Comparison of ENCODE assay signal across 1 cellular context in the genomic region with DNA sequence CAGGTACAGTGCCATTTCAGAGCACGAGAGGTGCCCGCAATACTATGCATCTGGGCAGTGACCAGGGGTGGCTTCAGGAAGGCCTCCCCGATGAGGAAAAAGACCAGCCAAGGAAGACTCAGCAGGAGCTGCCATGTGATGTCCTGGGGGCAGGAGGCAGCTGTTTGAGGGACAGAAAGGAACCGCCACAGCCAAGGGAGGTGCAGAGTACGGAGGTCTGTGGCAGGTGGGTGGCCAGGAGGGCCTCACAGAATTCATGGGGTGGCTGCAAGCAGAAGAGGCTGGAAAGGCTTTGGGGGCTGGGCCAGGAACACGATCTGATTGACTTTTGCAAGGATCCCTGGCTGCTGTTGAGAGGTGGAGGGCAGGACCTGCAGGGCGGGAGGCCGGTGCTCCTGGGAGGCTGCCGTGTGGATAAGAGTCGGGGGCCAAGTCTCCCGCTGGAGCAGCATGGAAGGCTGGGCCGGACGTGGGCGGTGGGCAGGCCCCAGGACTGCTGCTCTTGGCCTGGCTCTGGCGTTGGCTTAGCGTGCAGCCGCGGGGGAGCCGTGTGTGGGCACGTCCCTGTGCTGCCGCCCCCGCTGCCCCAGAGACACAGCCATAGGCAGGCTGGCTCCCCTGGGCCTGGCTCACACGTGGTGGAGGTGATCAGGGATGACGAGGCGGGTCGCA.
TF ChIP-seq lines count a peak whose summit lies in the region.

No MANE protein-coding gene starts in this region.

TF ChIP-seq in HepG2, 621 proteins besides CTCF, POLR2A, EP300 and RAD21 (continued from another document and continues in another):
- TF ChIP-seq, protein P1, sequence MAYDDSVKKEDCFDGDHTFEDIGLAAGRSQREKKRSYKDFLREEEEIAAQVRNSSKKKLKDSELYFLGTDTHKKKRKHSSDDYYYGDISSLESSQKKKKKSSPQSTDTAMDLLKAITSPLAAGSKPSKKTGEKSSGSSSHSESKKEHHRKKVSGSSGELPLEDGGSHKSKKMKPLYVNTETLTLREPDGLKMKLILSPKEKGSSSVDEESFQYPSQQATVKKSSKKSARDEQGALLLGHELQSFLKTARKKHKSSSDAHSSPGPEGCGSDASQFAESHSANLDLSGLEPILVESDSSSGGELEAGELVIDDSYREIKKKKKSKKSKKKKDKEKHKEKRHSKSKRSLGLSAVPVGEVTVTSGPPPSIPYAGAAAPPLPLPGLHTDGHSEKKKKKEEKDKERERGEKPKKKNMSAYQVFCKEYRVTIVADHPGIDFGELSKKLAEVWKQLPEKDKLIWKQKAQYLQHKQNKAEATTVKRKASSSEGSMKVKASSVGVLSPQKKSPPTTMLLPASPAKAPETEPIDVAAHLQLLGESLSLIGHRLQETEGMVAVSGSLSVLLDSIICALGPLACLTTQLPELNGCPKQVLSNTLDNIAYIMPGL (CRISPR knock-in tag; IDR thresholded peaks at IDR 0.05; ENCODE audit: borderline replicate concordance in 1 of 2, low read depth in 1 of 2), result no peak
- TF ChIP-seq ZNF652 (CRISPR knock-in tag; IDR thresholded peaks at IDR 0.05; ENCODE audit: borderline replicate concordance, low read depth) (no peak), SATB2 (CRISPR knock-in tag; IDR thresholded peaks at IDR 0.05) (no peak), ZNF543 (CRISPR knock-in tag; IDR thresholded peaks at IDR 0.05) (no peak), ZNF20 (CRISPR knock-in tag; IDR thresholded peaks at IDR 0.05) (no peak), SRSF1 (optimal IDR thresholded peaks at IDR 0.05; ENCODE audit: low read depth, low read length) (no peak), ZBTB42 (CRISPR knock-in tag; IDR thresholded peaks at IDR 0.05) (no peak), AKAP8 (CRISPR knock-in tag; IDR thresholded peaks at IDR 0.05) (no peak), XRCC5 (optimal IDR thresholded peaks at IDR 0.05; ENCODE audit: low read length) (no peak), ZNF777 (CRISPR knock-in tag; IDR thresholded peaks at IDR 0.05) (no peak), SCMH1 (CRISPR knock-in tag; IDR thresholded peaks at IDR 0.05; ENCODE audit: borderline replicate concordance) (no peak), KLF15 (CRISPR knock-in tag; IDR thresholded peaks at IDR 0.05; ENCODE audit: borderline replicate concordance) (0 out of 2 replicates have a peak, but pooled peaks have one; percentile 21), HOXA5 (CRISPR knock-in tag; IDR thresholded peaks at IDR 0.05) (no peak), ZNF282 (IDR thresholded peaks at IDR 0.05; ENCODE audit: partially characterized antibody) (no peak), KAT8 (CRISPR knock-in tag; IDR thresholded peaks at IDR 0.05) (no peak), ZSCAN20 (CRISPR knock-in tag; IDR thresholded peaks at IDR 0.05; ENCODE audit: borderline replicate concordance) (no peak), ZNF274 (CRISPR knock-in tag; IDR thresholded peaks at IDR 0.05) (0 out of 2 replicates have a peak, but pooled peaks have one; percentile 3), TRIM24 (CRISPR knock-in tag; IDR thresholded peaks at IDR 0.05) (no peak), SNAPC2 (CRISPR knock-in tag; IDR thresholded peaks at IDR 0.05) (no peak), ZNF75D (CRISPR knock-in tag; IDR thresholded peaks at IDR 0.05; ENCODE audit: borderline replicate concordance) (no peak), YEATS4 (CRISPR knock-in tag; IDR thresholded peaks at IDR 0.05; ENCODE audit: borderline replicate concordance) (no peak), RAD51 (IDR thresholded peaks at IDR 0.05; ENCODE audit: borderline replicate concordance) (no peak), POLR2AphosphoS2 (IDR thresholded peaks at IDR 0.05; ENCODE audit: low read depth, low read length) (no peak)
- TF ChIP-seq, protein P2, sequence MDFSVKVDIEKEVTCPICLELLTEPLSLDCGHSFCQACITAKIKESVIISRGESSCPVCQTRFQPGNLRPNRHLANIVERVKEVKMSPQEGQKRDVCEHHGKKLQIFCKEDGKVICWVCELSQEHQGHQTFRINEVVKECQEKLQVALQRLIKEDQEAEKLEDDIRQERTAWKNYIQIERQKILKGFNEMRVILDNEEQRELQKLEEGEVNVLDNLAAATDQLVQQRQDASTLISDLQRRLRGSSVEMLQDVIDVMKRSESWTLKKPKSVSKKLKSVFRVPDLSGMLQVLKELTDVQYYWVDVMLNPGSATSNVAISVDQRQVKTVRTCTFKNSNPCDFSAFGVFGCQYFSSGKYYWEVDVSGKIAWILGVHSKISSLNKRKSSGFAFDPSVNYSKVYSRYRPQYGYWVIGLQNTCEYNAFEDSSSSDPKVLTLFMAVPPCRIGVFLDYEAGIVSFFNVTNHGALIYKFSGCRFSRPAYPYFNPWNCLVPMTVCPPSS (IDR thresholded peaks at IDR 0.05), result no peak
- TF ChIP-seq, protein P3, sequence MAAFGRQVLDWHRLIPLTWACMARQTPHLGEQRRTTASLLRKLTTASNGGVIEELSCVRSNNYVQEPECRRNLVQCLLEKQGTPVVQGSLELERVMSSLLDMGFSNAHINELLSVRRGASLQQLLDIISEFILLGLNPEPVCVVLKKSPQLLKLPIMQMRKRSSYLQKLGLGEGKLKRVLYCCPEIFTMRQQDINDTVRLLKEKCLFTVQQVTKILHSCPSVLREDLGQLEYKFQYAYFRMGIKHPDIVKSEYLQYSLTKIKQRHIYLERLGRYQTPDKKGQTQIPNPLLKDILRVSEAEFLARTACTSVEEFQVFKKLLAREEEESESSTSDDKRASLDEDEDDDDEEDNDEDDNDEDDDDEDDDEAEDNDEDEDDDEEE (CRISPR knock-in tag; IDR thresholded peaks at IDR 0.05), result no peak
- TF ChIP-seq, protein P4, sequence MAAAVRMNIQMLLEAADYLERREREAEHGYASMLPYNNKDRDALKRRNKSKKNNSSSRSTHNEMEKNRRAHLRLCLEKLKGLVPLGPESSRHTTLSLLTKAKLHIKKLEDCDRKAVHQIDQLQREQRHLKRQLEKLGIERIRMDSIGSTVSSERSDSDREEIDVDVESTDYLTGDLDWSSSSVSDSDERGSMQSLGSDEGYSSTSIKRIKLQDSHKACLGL (CRISPR knock-in tag; IDR thresholded peaks at IDR 0.05), result peak; percentile 33; the same call in 1 of the 2 replicates
- TF ChIP-seq, protein P5, sequence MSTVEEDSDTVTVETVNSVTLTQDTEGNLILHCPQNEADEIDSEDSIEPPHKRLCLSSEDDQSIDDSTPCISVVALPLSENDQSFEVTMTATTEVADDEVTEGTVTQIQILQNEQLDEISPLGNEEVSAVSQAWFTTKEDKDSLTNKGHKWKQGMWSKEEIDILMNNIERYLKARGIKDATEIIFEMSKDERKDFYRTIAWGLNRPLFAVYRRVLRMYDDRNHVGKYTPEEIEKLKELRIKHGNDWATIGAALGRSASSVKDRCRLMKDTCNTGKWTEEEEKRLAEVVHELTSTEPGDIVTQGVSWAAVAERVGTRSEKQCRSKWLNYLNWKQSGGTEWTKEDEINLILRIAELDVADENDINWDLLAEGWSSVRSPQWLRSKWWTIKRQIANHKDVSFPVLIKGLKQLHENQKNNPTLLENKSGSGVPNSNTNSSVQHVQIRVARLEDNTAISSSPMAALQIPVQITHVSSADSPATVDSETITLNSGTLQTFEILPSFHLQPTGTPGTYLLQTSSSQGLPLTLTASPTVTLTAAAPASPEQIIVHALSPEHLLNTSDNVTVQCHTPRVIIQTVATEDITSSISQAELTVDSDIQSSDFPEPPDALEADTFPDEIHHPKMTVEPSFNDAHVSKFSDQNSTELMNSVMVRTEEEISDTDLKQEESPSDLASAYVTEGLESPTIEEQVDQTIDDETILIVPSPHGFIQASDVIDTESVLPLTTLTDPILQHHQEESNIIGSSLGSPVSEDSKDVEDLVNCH (CRISPR knock-in tag; IDR thresholded peaks at IDR 0.05), result no peak
- TF ChIP-seq, protein P6, sequence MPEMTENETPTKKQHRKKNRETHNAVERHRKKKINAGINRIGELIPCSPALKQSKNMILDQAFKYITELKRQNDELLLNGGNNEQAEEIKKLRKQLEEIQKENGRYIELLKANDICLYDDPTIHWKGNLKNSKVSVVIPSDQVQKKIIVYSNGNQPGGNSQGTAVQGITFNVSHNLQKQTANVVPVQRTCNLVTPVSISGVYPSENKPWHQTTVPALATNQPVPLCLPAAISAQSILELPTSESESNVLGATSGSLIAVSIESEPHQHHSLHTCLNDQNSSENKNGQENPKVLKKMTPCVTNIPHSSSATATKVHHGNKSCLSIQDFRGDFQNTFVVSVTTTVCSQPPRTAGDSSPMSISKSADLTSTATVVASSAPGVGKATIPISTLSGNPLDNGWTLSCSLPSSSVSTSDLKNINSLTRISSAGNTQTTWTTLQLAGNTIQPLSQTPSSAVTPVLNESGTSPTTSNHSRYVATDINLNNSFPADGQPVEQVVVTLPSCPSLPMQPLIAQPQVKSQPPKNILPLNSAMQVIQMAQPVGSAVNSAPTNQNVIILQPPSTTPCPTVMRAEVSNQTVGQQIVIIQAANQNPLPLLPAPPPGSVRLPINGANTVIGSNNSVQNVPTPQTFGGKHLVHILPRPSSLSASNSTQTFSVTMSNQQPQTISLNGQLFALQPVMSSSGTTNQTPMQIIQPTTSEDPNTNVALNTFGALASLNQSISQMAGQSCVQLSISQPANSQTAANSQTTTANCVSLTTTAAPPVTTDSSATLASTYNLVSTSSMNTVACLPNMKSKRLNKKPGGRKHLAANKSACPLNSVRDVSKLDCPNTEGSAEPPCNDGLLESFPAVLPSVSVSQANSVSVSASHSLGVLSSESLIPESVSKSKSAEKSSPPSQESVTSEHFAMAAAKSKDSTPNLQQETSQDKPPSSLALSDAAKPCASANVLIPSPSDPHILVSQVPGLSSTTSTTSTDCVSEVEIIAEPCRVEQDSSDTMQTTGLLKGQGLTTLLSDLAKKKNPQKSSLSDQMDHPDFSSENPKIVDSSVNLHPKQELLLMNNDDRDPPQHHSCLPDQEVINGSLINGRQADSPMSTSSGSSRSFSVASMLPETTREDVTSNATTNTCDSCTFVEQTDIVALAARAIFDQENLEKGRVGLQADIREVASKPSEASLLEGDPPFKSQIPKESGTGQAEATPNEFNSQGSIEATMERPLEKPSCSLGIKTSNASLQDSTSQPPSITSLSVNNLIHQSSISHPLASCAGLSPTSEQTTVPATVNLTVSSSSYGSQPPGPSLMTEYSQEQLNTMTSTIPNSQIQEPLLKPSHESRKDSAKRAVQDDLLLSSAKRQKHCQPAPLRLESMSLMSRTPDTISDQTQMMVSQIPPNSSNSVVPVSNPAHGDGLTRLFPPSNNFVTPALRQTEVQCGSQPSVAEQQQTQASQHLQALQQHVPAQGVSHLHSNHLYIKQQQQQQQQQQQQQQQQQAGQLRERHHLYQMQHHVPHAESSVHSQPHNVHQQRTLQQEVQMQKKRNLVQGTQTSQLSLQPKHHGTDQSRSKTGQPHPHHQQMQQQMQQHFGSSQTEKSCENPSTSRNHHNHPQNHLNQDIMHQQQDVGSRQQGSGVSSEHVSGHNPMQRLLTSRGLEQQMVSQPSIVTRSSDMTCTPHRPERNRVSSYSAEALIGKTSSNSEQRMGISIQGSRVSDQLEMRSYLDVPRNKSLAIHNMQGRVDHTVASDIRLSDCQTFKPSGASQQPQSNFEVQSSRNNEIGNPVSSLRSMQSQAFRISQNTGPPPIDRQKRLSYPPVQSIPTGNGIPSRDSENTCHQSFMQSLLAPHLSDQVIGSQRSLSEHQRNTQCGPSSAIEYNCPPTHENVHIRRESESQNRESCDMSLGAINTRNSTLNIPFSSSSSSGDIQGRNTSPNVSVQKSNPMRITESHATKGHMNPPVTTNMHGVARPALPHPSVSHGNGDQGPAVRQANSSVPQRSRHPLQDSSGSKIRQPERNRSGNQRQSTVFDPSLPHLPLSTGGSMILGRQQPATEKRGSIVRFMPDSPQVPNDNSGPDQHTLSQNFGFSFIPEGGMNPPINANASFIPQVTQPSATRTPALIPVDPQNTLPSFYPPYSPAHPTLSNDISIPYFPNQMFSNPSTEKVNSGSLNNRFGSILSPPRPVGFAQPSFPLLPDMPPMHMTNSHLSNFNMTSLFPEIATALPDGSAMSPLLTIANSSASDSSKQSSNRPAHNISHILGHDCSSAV (CRISPR knock-in tag; IDR thresholded peaks at IDR 0.05; ENCODE audit: borderline replicate concordance), result no peak
- TF ChIP-seq, protein P7, sequence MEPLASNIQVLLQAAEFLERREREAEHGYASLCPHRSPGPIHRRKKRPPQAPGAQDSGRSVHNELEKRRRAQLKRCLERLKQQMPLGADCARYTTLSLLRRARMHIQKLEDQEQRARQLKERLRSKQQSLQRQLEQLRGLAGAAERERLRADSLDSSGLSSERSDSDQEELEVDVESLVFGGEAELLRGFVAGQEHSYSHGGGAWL (CRISPR knock-in tag; IDR thresholded peaks at IDR 0.05), result no peak
- TF ChIP-seq, protein P8, sequence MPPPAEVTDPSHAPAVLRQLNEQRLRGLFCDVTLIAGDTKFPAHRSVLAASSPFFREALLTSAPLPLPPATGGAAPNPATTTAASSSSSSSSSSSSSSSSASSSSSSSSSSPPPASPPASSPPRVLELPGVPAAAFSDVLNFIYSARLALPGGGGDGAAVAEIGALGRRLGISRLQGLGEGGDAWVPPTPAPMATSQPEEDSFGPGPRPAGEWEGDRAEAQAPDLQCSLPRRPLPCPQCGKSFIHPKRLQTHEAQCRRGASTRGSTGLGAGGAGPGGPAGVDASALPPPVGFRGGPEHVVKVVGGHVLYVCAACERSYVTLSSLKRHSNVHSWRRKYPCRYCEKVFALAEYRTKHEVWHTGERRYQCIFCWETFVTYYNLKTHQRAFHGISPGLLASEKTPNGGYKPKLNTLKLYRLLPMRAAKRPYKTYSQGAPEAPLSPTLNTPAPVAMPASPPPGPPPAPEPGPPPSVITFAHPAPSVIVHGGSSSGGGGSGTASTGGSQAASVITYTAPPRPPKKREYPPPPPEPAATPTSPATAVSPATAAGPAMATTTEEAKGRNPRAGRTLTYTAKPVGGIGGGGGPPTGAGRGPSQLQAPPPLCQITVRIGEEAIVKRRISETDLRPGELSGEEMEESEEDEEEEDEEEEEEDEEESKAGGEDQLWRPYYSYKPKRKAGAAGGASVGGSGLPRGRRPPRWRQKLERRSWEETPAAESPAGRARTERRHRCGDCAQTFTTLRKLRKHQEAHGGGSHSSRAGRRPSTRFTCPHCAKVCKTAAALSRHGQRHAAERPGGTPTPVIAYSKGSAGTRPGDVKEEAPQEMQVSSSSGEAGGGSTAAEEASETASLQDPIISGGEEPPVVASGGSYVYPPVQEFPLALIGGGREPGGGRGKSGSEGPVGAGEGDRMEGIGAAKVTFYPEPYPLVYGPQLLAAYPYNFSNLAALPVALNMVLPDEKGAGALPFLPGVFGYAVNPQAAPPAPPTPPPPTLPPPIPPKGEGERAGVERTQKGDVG (CRISPR knock-in tag; IDR thresholded peaks at IDR 0.05; ENCODE audit: borderline replicate concordance), result peak; percentile 23; the same call in 1 of the 2 replicates
- TF ChIP-seq, protein P9, sequence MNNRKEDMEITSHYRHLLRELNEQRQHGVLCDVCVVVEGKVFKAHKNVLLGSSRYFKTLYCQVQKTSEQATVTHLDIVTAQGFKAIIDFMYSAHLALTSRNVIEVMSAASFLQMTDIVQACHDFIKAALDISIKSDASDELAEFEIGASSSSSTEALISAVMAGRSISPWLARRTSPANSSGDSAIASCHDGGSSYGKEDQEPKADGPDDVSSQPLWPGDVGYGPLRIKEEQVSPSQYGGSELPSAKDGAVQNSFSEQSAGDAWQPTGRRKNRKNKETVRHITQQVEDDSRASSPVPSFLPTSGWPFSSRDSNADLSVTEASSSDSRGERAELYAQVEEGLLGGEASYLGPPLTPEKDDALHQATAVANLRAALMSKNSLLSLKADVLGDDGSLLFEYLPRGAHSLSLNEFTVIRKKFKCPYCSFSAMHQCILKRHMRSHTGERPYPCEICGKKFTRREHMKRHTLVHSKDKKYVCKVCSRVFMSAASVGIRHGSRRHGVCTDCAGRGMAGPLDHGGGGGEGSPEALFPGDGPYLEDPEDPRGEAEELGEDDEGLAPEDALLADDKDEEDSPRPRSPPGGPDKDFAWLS (CRISPR knock-in tag; IDR thresholded peaks at IDR 0.05; ENCODE audit: borderline replicate concordance), result no peak
